In the genomic region with DNA sequence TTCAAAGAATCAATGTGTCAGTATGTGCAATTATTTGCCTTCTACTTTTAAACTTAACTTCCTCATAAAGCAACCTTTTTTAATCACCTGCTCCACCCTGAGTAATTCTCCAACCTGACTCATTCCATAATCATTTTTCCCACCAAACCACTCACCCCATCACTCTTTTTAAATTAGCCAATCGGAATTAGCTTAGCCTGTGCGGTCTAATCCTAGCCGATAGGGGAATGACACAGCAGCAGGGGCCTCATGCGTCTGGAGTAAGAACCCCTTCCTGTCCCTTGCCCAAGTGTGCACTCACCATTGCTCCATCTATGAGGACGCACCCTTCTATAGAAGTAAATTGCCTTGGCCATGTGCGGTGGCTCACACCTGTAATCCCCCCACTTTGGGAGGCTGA, we compare ENCODE assay signal across 19 cellular contexts. TPM values are rescaled to one million over a fixed set of nuclear protein-coding genes. Genes with fewer than 3 reads are reported as not detected.
A peak's percentile ranks its signal among the peaks of the same experiment; 100 is the strongest.
DNase-seq lines count a peak whose midpoint lies in the region; ATAC-seq, FAIRE-seq and TF ChIP-seq lines count a peak whose summit lies in the region.
"Had no signal": no experiment of that assay in that cellular context is flagged by ENCODE, and none has a peak within 500 bp of the region (broad histone marks: within the 10 kb centered on the region; RNA-seq: fewer than 3 reads in every experiment).

No MANE protein-coding gene starts in this region.

- H3K9me3 ChIP-seq in Panc1 (ENCODE audit: control insufficient read depth, insufficient read depth, low read depth, low read length) (no peaks in the 10 kb centered on the region), H1 (ENCODE audit: insufficient read depth in 2 of 2, low read depth in 1 of 2, low read length in 1 of 2) (no peaks in the 10 kb centered on the region)

- 0 out of 2 replicates have a peak overlapping the region, but pooled peaks have one; percentile 61 for H2BK15ac ChIP-seq in H1 (ENCODE audit: low read length)

- H3K4me3 Mint-ChIP-seq in neural crest cell (no peak overlapping the region), GM23338 (no peak overlapping the region)
- H3K4me3 Mint-ChIP-seq: activated naive CD4-positive, alpha-beta T cell treated with anti-CD3 and anti-CD28 coated beads for 36 hours; B cell; neural progenitor cell; T-cell had no signal

- TF ChIP-seq POLR2A in H1 (IDR thresholded peaks at IDR 0.05; ENCODE audit: control extremely low read depth in 1 of 2, low read depth in 2 of 2, low read length in 2 of 2) = no peak

- no peak overlapping the region for H3K14ac ChIP-seq in H1 (ENCODE audit: insufficient read length)

- peak; percentile 2 for DNase-seq in HCEC 1CT
- peak; percentile 17 for DNase-seq in Panc1 (ENCODE audit: low read depth, low spot score)
- DNase-seq in H1 (ENCODE audit: low read depth in 1 of 2, low spot score in 2 of 2) = no peak
- no peak for DNase-seq in neural crest cell (ENCODE audit: low read depth, low spot score)
- DNase-seq in GM23338 (ENCODE audit: low spot score) = no peak
- no peak for DNase-seq in inferior parietal cortex (ENCODE audit: extremely low spot score)
- DNase-seq: activated CD4-positive, CD25-positive, alpha-beta regulatory T cell treated with anti-CD3 and anti-CD28 coated beads, Interleukin-2, amount 50 U/mL, for 72 hours; activated naive CD4-positive, alpha-beta T cell treated with anti-CD3 and anti-CD28 coated beads for 36 hours; effector CD8-positive, alpha-beta T cell; NCI-H2029 treated with DMSO at 0.1 percent for 48 hours; NCI-H526 treated with DMSO at 0.1 percent for 48 hours; right cardiac atrium; T-cell had no signal

- H3K27ac Mint-ChIP-seq in neural crest cell (ENCODE audit: unreplicated experiment) (peak overlapping the region; percentile 66), GM23338 (no peak overlapping the region)
- H3K27ac Mint-ChIP-seq: activated naive CD4-positive, alpha-beta T cell treated with anti-CD3 and anti-CD28 coated beads for 36 hours; B cell; neural progenitor cell; T-cell had no signal

- no peaks in the 10 kb centered on the region for H3K9me2 ChIP-seq in GM23338 (ENCODE audit: insufficient read depth)

- BruUV-seq in Panc1 (replicated peaks; lab: Mats Ljungman, UMichigan) = no TSS peak

- no peaks in the 10 kb centered on the region; the same call in 1 of the 2 replicates for H3K23me2 ChIP-seq in H1 (ENCODE audit: low read depth, low read length)

- H3K36me3 Mint-ChIP-seq in neural crest cell (ENCODE audit: low read depth) = peaks cover 24% of the 10 kb centered on the region
- H3K36me3 Mint-ChIP-seq in GM23338 (ENCODE audit: low read depth) = peaks cover 4% of the 10 kb centered on the region; the same call in 2 of the 3 replicates

- H4K5ac ChIP-seq in H1 (ENCODE audit: insufficient read length, low read depth, low read length) = no peak overlapping the region

- no peaks in the 10 kb centered on the region for H3F3A ChIP-seq in GM23338 (replicated peaks; ENCODE audit: low read depth)

- H3K79me1 ChIP-seq in H1 (ENCODE audit: low read depth, low read length) = no peaks in the 10 kb centered on the region

- H3K27ac ChIP-seq in Panc1 (ENCODE audit: low read length) (no peak overlapping the region), H1 (ENCODE audit: low read depth, low read length) (no peak overlapping the region), GM23338 (ENCODE audit: low read depth) (no peak overlapping the region)

- H2BK20ac ChIP-seq in H1 (ENCODE audit: low read length) = no peak overlapping the region

- no peak overlapping the region for H3K4me2 ChIP-seq in H1 (ENCODE audit: insufficient read depth in 1 of 2, low read depth in 2 of 2, low read length in 2 of 2)
- no peak overlapping the region for H3K4me2 ChIP-seq in GM23338

- H2BK12ac ChIP-seq in H1 (ENCODE audit: low read depth, low read length) = no peak overlapping the region

- no peak overlapping the region for H3K9ac ChIP-seq in H1 (replicated peaks in 1 of 4; ENCODE audit: extremely low read depth in 1 of 4, low read depth in 3 of 4, low read length in 3 of 4)
- H3K9ac ChIP-seq: neural progenitor cell had no signal

- no peaks in the 10 kb centered on the region for H3K4me1 ChIP-seq in Panc1 (ENCODE audit: control insufficient read depth, insufficient read depth, low read length)
- H3K4me1 ChIP-seq in H1 (replicated peaks in 1 of 4; ENCODE audit: control insufficient read depth in 3 of 4, insufficient read depth in 4 of 4, low read length in 3 of 4) = peaks cover 0 to 12% (median 5%) of the 10 kb centered on the region in 4 experiments; a peak in 4 of 7 replicates
- peaks cover 16% of the 10 kb centered on the region for H3K4me1 ChIP-seq in GM23338 (ENCODE audit: insufficient read depth)

- peaks cover 0 to 2% of the 10 kb centered on the region in 2 experiments for H4K20me1 ChIP-seq in H1 (replicated peaks in 1 of 2; ENCODE audit: control insufficient read depth in 1 of 2, insufficient read depth in 2 of 2, low read length in 2 of 2)
- H4K20me1 ChIP-seq in GM23338 (replicated peaks; ENCODE audit: insufficient read depth) = no peaks in the 10 kb centered on the region; the same call in 1 of the 2 replicates

- ATAC-seq in Panc1 (no peak), GM23338 (no peak), GM18858 (IDR thresholded peaks at IDR 0.05; ENCODE audit: unreplicated experiment) (no peak), GM18498 (IDR thresholded peaks at IDR 0.05; ENCODE audit: unreplicated experiment) (no peak)
- ATAC-seq: T-cell had no signal

- H3K23ac ChIP-seq in H1 (ENCODE audit: insufficient read length) = no peak overlapping the region

- H2AFZ ChIP-seq in H1 (ENCODE audit: low read length) = no peak overlapping the region
- no peak overlapping the region for H2AFZ ChIP-seq in GM23338
- H2AFZ ChIP-seq: neural progenitor cell had no signal

- WGBS in H1 (ENCODE audit: extremely low coverage in 1 of 2, insufficient coverage in 1 of 2, insufficient read length in 1 of 2, insufficient replicate concordance in 2 of 2, low coverage in 1 of 2, low lambda C conversion rate in 2 of 2, missing lambda C conversion rate in 1 of 2), 2 experiments = 97% methylated on average over 6 of the region's 6 CpGs; no CpG with 5 or more reads in 1 of the 2 experiments

- H3K4me3 ChIP-seq in Panc1 (ENCODE audit: low read depth in 2 of 2, low read length in 2 of 2) = no peak overlapping the region
- H3K4me3 ChIP-seq in H1 (ENCODE audit: extremely low read depth in 1 of 4, insufficient read depth in 2 of 4, low read depth in 3 of 4, low read length in 4 of 4) = no peak overlapping the region
- no peak overlapping the region for H3K4me3 ChIP-seq in GM23338
- H3K4me3 ChIP-seq: cardiac muscle cell, lung, neural progenitor cell had no signal

- H3K79me2 ChIP-seq in H1 (ENCODE audit: control insufficient read depth in 1 of 2, insufficient read depth in 2 of 2, low read length in 2 of 2) = no peaks in the 10 kb centered on the region
- no peaks in the 10 kb centered on the region for H3K79me2 ChIP-seq in GM23338 (replicated peaks; ENCODE audit: insufficient read depth)

- TF ChIP-seq CTCF in Panc1 (IDR thresholded peaks at IDR 0.05) = no peak
- TF ChIP-seq CTCF in H1 (IDR thresholded peaks at IDR 0.05; ENCODE audit: control extremely low read depth in 1 of 3, insufficient read depth in 1 of 3, low read depth in 1 of 3, low read length in 3 of 3) = no peak
- no peak for TF ChIP-seq CTCF in neural crest cell (conservative IDR thresholded peaks at IDR 0.05)
- TF ChIP-seq CTCF in GM23338 (conservative IDR thresholded peaks at IDR 0.05; ENCODE audit: low read depth in 2 of 2) = no peak

- TF ChIP-seq RAD21 in H1 (IDR thresholded peaks at IDR 0.05 in 1 of 2, conservative IDR thresholded peaks at IDR 0.05 in 1 of 2; ENCODE audit: low read depth in 2 of 2, low read length in 2 of 2) = no peak

- H3K9me3 Mint-ChIP-seq in neural crest cell (no peaks in the 10 kb centered on the region), GM23338 (no peaks in the 10 kb centered on the region)

- no peak overlapping the region for H2BK5ac ChIP-seq in H1 (ENCODE audit: low read depth, low read length)

- in situ Hi-C loops in Panc1 (cut with HindIII; ENCODE audit: low pct_unique_long_range_greater_than_20kb, low sequenced_read_pairs) = no loop called here

- H3K27me3 ChIP-seq in Panc1 (ENCODE audit: control insufficient read depth, insufficient read depth, low read length) = no peaks in the 10 kb centered on the region
- no peaks in the 10 kb centered on the region for H3K27me3 ChIP-seq in H1 (replicated peaks in 1 of 4; ENCODE audit: control insufficient read depth in 3 of 4, extremely low read depth in 1 of 4, insufficient read depth in 3 of 4, low read length in 3 of 4)
- no peaks in the 10 kb centered on the region for H3K27me3 ChIP-seq in GM23338 (ENCODE audit: insufficient read depth)
- H3K27me3 ChIP-seq: cardiac muscle cell, neural progenitor cell had no signal

- H3K56ac ChIP-seq in H1 (replicated peaks; ENCODE audit: insufficient read length, low read depth, low read length) = no peak overlapping the region

- H3K36me3 ChIP-seq in Panc1 (ENCODE audit: control insufficient read depth, insufficient read depth, low read length) = no peaks in the 10 kb centered on the region
- no peaks in the 10 kb centered on the region for H3K36me3 ChIP-seq in H1 (ENCODE audit: control insufficient read depth in 2 of 4, insufficient read depth in 4 of 4, low read length in 3 of 4)
- no peaks in the 10 kb centered on the region for H3K36me3 ChIP-seq in GM23338 (ENCODE audit: insufficient read depth)
- H3K36me3 ChIP-seq: cardiac muscle cell, neural progenitor cell had no signal

- no peak overlapping the region for H2AK5ac ChIP-seq in H1 (ENCODE audit: low read depth, low read length)

- no peak overlapping the region for H3K18ac ChIP-seq in H1 (ENCODE audit: extremely low read depth, low read length)

- H3K4ac ChIP-seq in H1 (replicated peaks; ENCODE audit: insufficient read length, low read depth, low read length) = no peak overlapping the region

- CTCF ChIA-PET in Panc1 (lab: Charles Lee) (no interaction called here), H1 (lab: Charles Lee; ENCODE audit: partially characterized antibody) (interaction anchor here (1.3 kb wide), 1 partner anchor 392 kb away, joined by 3 read pairs; no protein-coding TSS in a partner anchor)

- POLR2A ChIA-PET in Panc1 (lab: Charles Lee) = no interaction called here
- POLR2A ChIA-PET in H1 (lab: Charles Lee; ENCODE audit: partially characterized antibody) = interaction anchor here (0.7 kb wide), 1 partner anchor 315 kb away, joined by 3 read pairs; no protein-coding TSS in a partner anchor

- no peak for TF ChIP-seq EP300 in H1 (IDR thresholded peaks at IDR 0.05; ENCODE audit: borderline replicate concordance in 1 of 2, low read depth in 2 of 2, low read length in 2 of 2)

- H3K27me3 Mint-ChIP-seq in neural crest cell (ENCODE audit: low read depth) (no peaks in the 10 kb centered on the region), GM23338 (ENCODE audit: insufficient read depth, low read depth, poor library complexity) (peaks cover 2% of the 10 kb centered on the region)
- H3K27me3 Mint-ChIP-seq: B cell, T-cell had no signal

- H4K8ac ChIP-seq in H1 (ENCODE audit: extremely low read depth, insufficient read depth, low read length) = no peak overlapping the region

- peaks cover 9% of the 10 kb centered on the region for H3K4me1 Mint-ChIP-seq in neural crest cell
- H3K4me1 Mint-ChIP-seq in GM23338 = peaks cover 28% of the 10 kb centered on the region
- H3K4me1 Mint-ChIP-seq: B cell had no signal

- no peak overlapping the region for H4K91ac ChIP-seq in H1 (replicated peaks; ENCODE audit: insufficient read length, low read length)

- intact Hi-C loops in Panc1 (cut with micrococcal nuclease; ENCODE audit: unreplicated experiment) = no loop called here

- H2BK120ac ChIP-seq in H1 (replicated peaks; ENCODE audit: low read depth, low read length) = no peak overlapping the region

- no peak for FAIRE-seq in H1 (lab: Jason Lieb, UNC)

RNA-seq across cellular contexts. Expression of gene ZNF83, which starts 27.4 kb away (rescaled TPM):
- total RNA-seq in Panc1 (2021; ENCODE audit: unreplicated experiment) (31.9 TPM), neural crest cell (45.6 and 46.3 TPM in 2 replicates)
- polyA plus RNA-seq in Panc1 (2012; ENCODE audit: insufficient read length) = 11.7 TPM
- total RNA-seq in H1 (2021; fragmentation: NEBNext Ultra II Directional; extraction: Animal tissue kit (Norgen Biotek cat#: 25700)) = 19.4 and 19.7 TPM in 2 replicates
- polyA plus RNA-seq in H1 (2011; rRNA removed) (9.8 and 13.2 TPM in 2 replicates), GM23338 (2016; fragmentation: Nextera tagmentation; extraction: Ambion mirVana) (11.9 and 16.2 TPM in 2 replicates)
- polyA plus RNA-seq in H1 (2011; cell fraction: cytosol; rRNA removed) = 15.5 TPM
- 17.9 TPM for polyA plus RNA-seq in H1 (2011; cell fraction: nucleus; rRNA removed)
- 12.7 to 20.3 TPM (median 15.5 TPM) in 4 replicates for polyA plus RNA-seq in H1 (2012, experiment 1 of 2)
- polyA plus RNA-seq in H1 (2012, experiment 2 of 2) = 0.92 TPM
- 21.9 TPM for polyA plus RNA-seq in H1 (2013, experiment 1 of 2)
- 18.9 TPM for polyA plus RNA-seq in H1 (2013, experiment 2 of 2)
- 19.4 and 23.9 TPM in 2 replicates for polyA minus RNA-seq in H1 (2011; rRNA and poly(A)+ RNA removed)
- 7.3 TPM for polyA minus RNA-seq in H1 (2011; cell fraction: cytosol; rRNA and poly(A)+ RNA removed)
- 33.9 TPM for polyA minus RNA-seq in H1 (2011; cell fraction: nucleus; rRNA and poly(A)+ RNA removed)
- 20.6 and 25.0 TPM in 2 replicates for total RNA-seq in GM23338 (2014; rRNA removed; shearing (Covaris generic))

Comparison
In these comparisons a context has a peak if more than half of its experiments do, and no peak if none do; other contexts are left out.
1. DNase-seq: peak in HCEC 1CT (single experiment) and Panc1 (single experiment); none in H1 (0 of 2), neural crest cell (single experiment), GM23338 (single experiment) and inferior parietal cortex (single experiment).